21 cellular contexts compared by ENCODE assay signal in genomic region chr9:135307314-135307713, GRCh38.
"Had no signal": no experiment of that assay in that cellular context is flagged by ENCODE, and none has a peak within 500 bp of the region (broad histone marks: within the 10 kb centered on the region; RNA-seq: fewer than 3 reads in every experiment).

No MANE protein-coding gene starts in this region.

- H3K27ac ChIP-seq: coronary artery, esophagus squamous epithelium, gastrocnemius medialis, left ventricle myocardium inferior, pancreas, stomach, suprapubic skin, vagina had no signal

- H3K4me1 ChIP-seq: esophagus squamous epithelium, left ventricle myocardium inferior, pancreas, stomach, tibial nerve had no signal

- H3K4me1 Mint-ChIP-seq: activated CD4-positive, alpha-beta T cell treated with anti-CD3 and anti-CD28 coated beads for 36 hours; endodermal cell; mesothelial cell of epicardium; stimulated activated memory B cell treated with anti-CD40 and anti-IgM and Interleukin-4, amounts not matched to agents 10 μg/mL and 1 μg/mL and 100 μg/mL, for 72 hours had no signal

- H3K4me3 ChIP-seq: coronary artery, esophagus squamous epithelium, gastrocnemius medialis, left ventricle myocardium inferior, pancreas, stomach, suprapubic skin, tibial nerve, vagina had no signal

- DNase-seq: activated CD4-positive, alpha-beta memory T cell treated with anti-CD3 and anti-CD28 coated beads for 36 hours; activated CD4-positive, alpha-beta T cell treated with anti-CD3 and anti-CD28 coated beads for 36 hours; activated naive CD4-positive, alpha-beta T cell treated with anti-CD3 and anti-CD28 coated beads for 36 hours; activated naive CD8-positive, alpha-beta T cell treated with anti-CD3 and anti-CD28 coated beads, Interleukin-2, amount 10 ng/mL, durations not matched to agents 7 days and 5 days; amniotic stem cell; esophagus squamous epithelium; gastrocnemius medialis; hippocampal formation; kidney glomerular epithelial cell; left ventricle myocardium inferior; right cardiac atrium; stomach had no signal

- H3K4me3 Mint-ChIP-seq: activated CD4-positive, alpha-beta memory T cell treated with anti-CD3 and anti-CD28 coated beads for 36 hours; activated CD4-positive, alpha-beta T cell treated with anti-CD3 and anti-CD28 coated beads for 36 hours; activated naive CD4-positive, alpha-beta T cell treated with anti-CD3 and anti-CD28 coated beads for 36 hours; activated naive CD8-positive, alpha-beta T cell treated with anti-CD3 and anti-CD28 coated beads, Interleukin-2, amount 10 ng/mL, durations not matched to agents 7 days and 5 days; endodermal cell; mesothelial cell of epicardium; natural killer cell treated with Interleukin-12 subunit alpha and Interleukin-12 subunit beta and Interleukin-15 and Interleukin-18, amount 100 ng/mL, for 72 hours; stimulated activated memory B cell treated with anti-CD40 and anti-IgM and Interleukin-4, amounts not matched to agents 10 μg/mL and 1 μg/mL and 100 μg/mL, for 72 hours had no signal

- H3K36me3 Mint-ChIP-seq: activated CD4-positive, alpha-beta memory T cell treated with anti-CD3 and anti-CD28 coated beads for 36 hours; activated naive CD8-positive, alpha-beta T cell treated with anti-CD3 and anti-CD28 coated beads, Interleukin-2, amount 10 ng/mL, durations not matched to agents 7 days and 5 days; mesothelial cell of epicardium; stimulated activated memory B cell treated with anti-CD40 and anti-IgM and Interleukin-4, amounts not matched to agents 10 μg/mL and 1 μg/mL and 100 μg/mL, for 72 hours had no signal

- ATAC-seq: activated CD4-positive, alpha-beta T cell treated with anti-CD3 and anti-CD28 coated beads for 36 hours; gastrocnemius medialis; natural killer cell treated with Interleukin-12 subunit alpha and Interleukin-12 subunit beta and Interleukin-15 and Interleukin-18, amount 100 ng/mL, for 72 hours; pancreas; right cardiac atrium; stimulated activated memory B cell treated with anti-CD40 and anti-IgM and Interleukin-4, amounts not matched to agents 10 μg/mL and 1 μg/mL and 100 μg/mL, for 72 hours had no signal

- H3K27me3 Mint-ChIP-seq: activated naive CD8-positive, alpha-beta T cell treated with anti-CD3 and anti-CD28 coated beads, Interleukin-2, amount 10 ng/mL, durations not matched to agents 7 days and 5 days had no signal

- H3K36me3 ChIP-seq: esophagus squamous epithelium, gastrocnemius medialis, left ventricle myocardium inferior, pancreas, stomach, suprapubic skin, tibial nerve, vagina had no signal

- H3K27ac Mint-ChIP-seq: activated CD4-positive, alpha-beta memory T cell treated with anti-CD3 and anti-CD28 coated beads for 36 hours; activated CD4-positive, alpha-beta T cell treated with anti-CD3 and anti-CD28 coated beads for 36 hours; activated naive CD4-positive, alpha-beta T cell treated with anti-CD3 and anti-CD28 coated beads for 36 hours; activated naive CD8-positive, alpha-beta T cell treated with anti-CD3 and anti-CD28 coated beads, Interleukin-2, amount 10 ng/mL, durations not matched to agents 7 days and 5 days; endodermal cell; mesothelial cell of epicardium; natural killer cell treated with Interleukin-12 subunit alpha and Interleukin-12 subunit beta and Interleukin-15 and Interleukin-18, amount 100 ng/mL, for 72 hours; stimulated activated memory B cell treated with anti-CD40 and anti-IgM and Interleukin-4, amounts not matched to agents 10 μg/mL and 1 μg/mL and 100 μg/mL, for 72 hours had no signal

- H3K9me3 ChIP-seq: gastrocnemius medialis, pancreas, suprapubic skin, vagina had no signal

- H3K27me3 ChIP-seq: pancreas, vagina had no signal
